In genomic region chr5:33257807-33258491, GRCh38 we compare ENCODE assay signal across 11 cellular contexts.
DNase-seq lines count a peak whose midpoint lies in the region; ATAC-seq and TF ChIP-seq lines count a peak whose summit lies in the region.
"Had no signal": no experiment of that assay in that cellular context is flagged by ENCODE, and none has a peak within 500 bp of the region (broad histone marks: within the 10 kb centered on the region; RNA-seq: fewer than 3 reads in every experiment).

No MANE protein-coding gene starts in this region.

- H3F3A ChIP-seq in GM23248 (ENCODE audit: insufficient read depth): peaks cover 32% of the 10 kb centered on the region

- TF ChIP-seq POLR2A in gastrocnemius medialis (IDR thresholded peaks at IDR 0.05): no peak

- DNase-seq in GM23248 (peak; percentile 90), RWPE2 (ENCODE audit: low spot score) (no peak), fibroblast of pulmonary artery (ENCODE audit: low read depth) (peak; percentile 81), gastrocnemius medialis (no peak), DMS153 treated with DMSO at 0.1 percent for 48 hours (lab: John Stamatoyannopoulos, UW; ENCODE audit: unreplicated experiment) (no peak), iPS-NIHi7 (ENCODE audit: extremely low spot score) (no peak)
- no peak for DNase-seq in NK-92 treated with Interleukin-12 subunit alpha and Interleukin-12 subunit beta, amount 100 ng/mL, for 24 hours (lab: John Stamatoyannopoulos, UW)
- DNase-seq in stimulated activated CD4-positive, alpha-beta T cell treated with anti-CD3 and anti-CD28 coated beads, Interleukin-12 subunit alpha, Interleukin-12 subunit beta, amount 100 ng/mL, for 4 hours: no peak
- DNase-seq: lower lobe of right lung, NCI-H1694 treated with DMSO at 0.1 percent for 48 hours had no signal

- no peaks in the 10 kb centered on the region for H4K20me1 ChIP-seq in GM23248 (ENCODE audit: insufficient read depth)

- in situ Hi-C loops in GM23248 (cut with MboI): no loop called here
- in situ Hi-C loops in gastrocnemius medialis (cut with MboI; ENCODE audit: low sequenced_read_pairs in 4 of 4): no loop called here

- H3K9me3 ChIP-seq in GM23248 (ENCODE audit: low read depth) (no peaks in the 10 kb centered on the region), RWPE2 (ENCODE audit: severe bottlenecking) (no peaks in the 10 kb centered on the region), gastrocnemius medialis (no peaks in the 10 kb centered on the region)
- H3K9me3 ChIP-seq: lower lobe of right lung had no signal

- no peak overlapping the region for H3K4me3 ChIP-seq in GM23248
- H3K4me3 ChIP-seq in RWPE2 (ENCODE audit: severe bottlenecking): no peak overlapping the region
- no peak overlapping the region for H3K4me3 ChIP-seq in fibroblast of pulmonary artery (replicated peaks; ENCODE audit: low read depth, low read length)
- H3K4me3 ChIP-seq in gastrocnemius medialis: no peak overlapping the region
- H3K4me3 ChIP-seq: coronary artery, lower lobe of right lung had no signal

- 5 to 12% methylated on average over 4 of the region's 4 CpGs for WGBS in GM23248 (ENCODE audit: low coverage in 1 of 2, low lambda C conversion rate in 2 of 2, missing lambda C conversion rate in 2 of 2), 2 experiments

- H3K79me2 ChIP-seq in GM23248 (ENCODE audit: insufficient read depth): no peaks in the 10 kb centered on the region

- no peaks in the 10 kb centered on the region for H3K27me3 ChIP-seq in GM23248 (replicated peaks; ENCODE audit: insufficient read depth)
- no peaks in the 10 kb centered on the region for H3K27me3 ChIP-seq in RWPE2 (ENCODE audit: insufficient read depth, poor library complexity, severe bottlenecking)
- no peaks in the 10 kb centered on the region for H3K27me3 ChIP-seq in gastrocnemius medialis

- TF ChIP-seq CTCF in RWPE2 (IDR thresholded peaks at IDR 0.05; ENCODE audit: poor library complexity, severe bottlenecking) (peak; percentile 62), fibroblast of pulmonary artery (IDR thresholded peaks at IDR 0.05; ENCODE audit: low read length, missing control alignments) (no peak), gastrocnemius medialis (IDR thresholded peaks at IDR 0.05 in 4 of 5, conservative IDR thresholded peaks at IDR 0.05 in 1 of 5) (no peak)

- peak overlapping the region; percentile 43 for H2AFZ ChIP-seq in GM23248

- peaks cover 44% of the 10 kb centered on the region for H3K4me1 ChIP-seq in GM23248 (ENCODE audit: insufficient read depth)
- H3K4me1 ChIP-seq in RWPE2 (ENCODE audit: insufficient read depth, poor library complexity, severe bottlenecking): peaks cover 9% of the 10 kb centered on the region
- no peaks in the 10 kb centered on the region for H3K4me1 ChIP-seq in gastrocnemius medialis
- H3K4me1 ChIP-seq: lower lobe of right lung had no signal

- H3K9ac ChIP-seq in GM23248: no peak overlapping the region

- no peaks in the 10 kb centered on the region for H3K9me2 ChIP-seq in GM23248 (ENCODE audit: insufficient read depth)

- H3K36me3 ChIP-seq in GM23248 (ENCODE audit: low read depth) (no peaks in the 10 kb centered on the region), RWPE2 (ENCODE audit: low read depth) (no peaks in the 10 kb centered on the region), gastrocnemius medialis (no peaks in the 10 kb centered on the region)
- H3K36me3 ChIP-seq: lower lobe of right lung had no signal

- H3K27ac ChIP-seq in GM23248: peak overlapping the region; percentile 56
- no peak overlapping the region for H3K27ac ChIP-seq in RWPE2 (ENCODE audit: poor library complexity, severe bottlenecking)
- H3K27ac ChIP-seq in gastrocnemius medialis: peak overlapping the region in 1 of 4 donors; percentile 32
- H3K27ac ChIP-seq: coronary artery, lower lobe of right lung had no signal

- ATAC-seq in RWPE2 (ENCODE audit: low read depth) (peak; percentile 96), gastrocnemius medialis (peak; percentile 68 to 70)
- ATAC-seq: lower lobe of right lung had no signal

- intact Hi-C loops in gastrocnemius medialis (cut with DNase I; ENCODE audit: low total_unique reads): loop anchor here (1.0 kb wide), 1 partner anchor 549 kb away; no protein-coding TSS in a partner anchor

- peak overlapping the region; percentile 59 for H3K4me2 ChIP-seq in GM23248 (ENCODE audit: unreplicated experiment)

Comparison
In these comparisons a context has a peak if more than half of its experiments do, and no peak if none do; other contexts are left out.
1. DNase-seq: peak in GM23248 (single experiment) and fibroblast of pulmonary artery (single experiment); none in RWPE2 (single experiment), gastrocnemius medialis (0 of 2), DMS153 treated with DMSO at 0.1 percent for 48 hours (single experiment), NK-92 treated with Interleukin-12 subunit alpha and Interleukin-12 subunit beta, amount 100 ng/mL, for 24 hours (single experiment), stimulated activated CD4-positive, alpha-beta T cell treated with anti-CD3 and anti-CD28 coated beads, Interleukin-12 subunit alpha, Interleukin-12 subunit beta, amount 100 ng/mL, for 4 hours (single experiment) and iPS-NIHi7 (single experiment).